In the genomic region with DNA sequence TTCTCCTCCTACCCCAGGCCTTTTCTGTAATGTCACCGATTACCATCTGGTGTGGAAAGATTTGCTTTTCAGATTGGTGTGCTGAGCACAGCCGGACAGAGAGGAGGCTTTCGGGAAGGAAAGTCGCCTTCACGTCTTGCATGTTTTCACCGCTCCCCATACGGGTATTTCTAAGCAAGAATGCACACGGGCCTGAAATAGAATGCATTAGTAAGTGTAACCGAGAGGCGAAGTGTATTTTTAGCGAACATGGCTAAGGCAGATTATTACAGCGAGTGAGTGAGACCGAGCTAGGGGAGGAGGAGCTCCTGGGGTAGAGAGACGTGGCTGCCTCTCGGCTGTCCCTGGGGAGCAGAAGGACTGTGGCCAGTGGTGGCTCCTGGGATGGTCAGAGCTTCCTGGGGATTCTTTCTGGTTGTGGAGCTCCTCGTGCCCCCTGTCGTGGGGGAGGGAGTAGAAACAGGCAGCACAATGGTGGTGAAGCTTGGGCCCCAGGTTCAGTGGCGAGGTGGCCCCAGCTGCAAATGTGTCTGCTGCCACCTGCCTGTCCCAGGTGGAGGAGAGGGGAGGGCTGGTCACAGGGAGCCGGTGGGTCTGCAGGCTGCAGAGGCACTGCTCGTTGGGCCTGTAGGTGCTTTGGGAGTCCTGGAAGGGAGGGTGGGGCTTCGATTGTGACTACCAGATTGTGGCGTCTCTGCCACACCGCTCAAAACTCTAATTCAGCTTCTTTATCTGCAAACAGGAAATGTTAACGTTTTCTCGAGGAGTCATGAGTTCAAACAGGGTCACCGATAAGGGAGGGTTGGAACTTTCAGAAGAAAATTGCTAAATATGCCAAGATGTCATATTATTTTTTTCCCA, we compare ENCODE assay signal across 7 cellular contexts.
DNase-seq lines count a peak whose midpoint lies in the region; ATAC-seq, FAIRE-seq and TF ChIP-seq lines count a peak whose summit lies in the region.

No MANE protein-coding gene starts in this region.

- peak overlapping the region; percentile 26 for H3K4me2 ChIP-seq in GM12878 (ENCODE audit: control insufficient read depth, insufficient read depth)

- H4K20me1 ChIP-seq in GM12878 (ENCODE audit: control insufficient read depth, insufficient read depth) = no peaks in the 10 kb centered on the region

- H3K27ac Mint-ChIP-seq in nephron = peak overlapping the region; percentile 6 to 83 (median 68)

- H3K4me3 Mint-ChIP-seq in nephron = peak overlapping the region in 1 of 3 experiments; percentile 22

- H2AFZ ChIP-seq in GM12878 (ENCODE audit: control insufficient read depth, low read depth, low read length) = peak overlapping the region; percentile 48; the same call in 1 of the 2 replicates

- peaks cover 3% of the 10 kb centered on the region for H3K27me3 Mint-ChIP-seq in nephron (ENCODE audit: low read depth)

- H3K27ac ChIP-seq in GM12878 (ENCODE audit: control insufficient read depth, insufficient read depth) = peak overlapping the region; percentile 76

- peaks cover 3% of the 10 kb centered on the region for H3K79me2 ChIP-seq in GM12878 (ENCODE audit: control insufficient read depth, insufficient read depth, low read length)

- H3K9ac ChIP-seq in GM12878 (ENCODE audit: control insufficient read depth, insufficient read depth, low read length) = peak overlapping the region; percentile 57; the same call in 1 of the 2 replicates

- no peak for FAIRE-seq in GM12878 (lab: Jason Lieb, UNC)

- no peaks in the 10 kb centered on the region for H3K36me3 Mint-ChIP-seq in nephron (ENCODE audit: low read depth)

- peak; percentile 37 for TF ChIP-seq POLR2A in GM12878 (IDR thresholded peaks at IDR 0.05; ENCODE audit: low read depth, low read length)

- TF ChIP-seq CTCF in GM12878 (IDR thresholded peaks at IDR 0.05 in 2 of 3, conservative IDR thresholded peaks at IDR 0.05 in 1 of 3; ENCODE audit: control insufficient read depth in 2 of 3, extremely low read depth in 1 of 3, insufficient read depth in 1 of 3, low read depth in 3 of 3, low read length in 3 of 3) (peak in 2 of 3 experiments; percentile 37 to 56; a peak in 3 of 6 replicates), nephron (IDR thresholded peaks at IDR 0.05; ENCODE audit: unreplicated experiment in 3 of 3) (no peak)

- H3K9me3 Mint-ChIP-seq in nephron = no peaks in the 10 kb centered on the region

- CTCF ChIA-PET in GM12878 (lab: Yijun Ruan, JAX) = interaction anchor here (0.6 to 4.9 kb wide), 19 partner anchors 9 to 290 kb away, joined by 3 to 52 read pairs (median 4); a partner anchor contains a TSS

- TF ChIP-seq EP300 in GM12878 (IDR thresholded peaks at IDR 0.05; ENCODE audit: borderline replicate concordance in 1 of 2, control insufficient read depth in 1 of 2, low read depth in 2 of 2, low read length in 2 of 2) = no peak

- ATAC-seq in GM18519 (IDR thresholded peaks at IDR 0.05; ENCODE audit: low FRiP score, unreplicated experiment) (peak; percentile 81), HG02610 (IDR thresholded peaks at IDR 0.05; ENCODE audit: unreplicated experiment) (peak; percentile 76), GM12878 (peak; percentile 85)

- intact Hi-C loops in GM12878 (cut with micrococcal nuclease; ENCODE audit: unreplicated experiment) = loop anchor here (1.0 to 10.0 kb wide), 3 partner anchors 130 to 221 kb away; no protein-coding TSS in a partner anchor

- H3K9me3 ChIP-seq in GM12878 (replicated peaks; ENCODE audit: control insufficient read depth, insufficient read depth, low read length) = peaks cover 3% of the 10 kb centered on the region; the same call in 1 of the 3 replicates

- peaks cover 38% of the 10 kb centered on the region for H3K4me1 Mint-ChIP-seq in nephron

- H3K27me3 ChIP-seq in GM12878 (replicated peaks in 1 of 2; ENCODE audit: control insufficient read depth in 2 of 2, insufficient read depth in 2 of 2, low read length in 1 of 2) = no peaks in the 10 kb centered on the region

- SMC1A ChIA-PET in GM12878 (lab: Charles Lee; ENCODE audit: uncharacterized antibody, unreplicated experiment) = interaction anchor here (0.6 to 5.8 kb wide), 24 partner anchors 11 to 589 kb away, joined by 3 to 55 read pairs (median 4); no protein-coding TSS in a partner anchor

- WGBS in GM12878 (ENCODE audit: insufficient coverage, insufficient replicate concordance, low lambda C conversion rate, missing lambda C conversion rate) = under 1% methylated on average over 24 of the region's 26 CpGs

- H3K4me1 ChIP-seq in GM12878 (ENCODE audit: control insufficient read depth, insufficient read depth, low read length) = peaks cover 20% of the 10 kb centered on the region

- peak; percentile 31; the same call in 1 of the 2 replicates for TF ChIP-seq RAD21 in GM12878 (IDR thresholded peaks at IDR 0.05; ENCODE audit: insufficient read depth, low read depth, low read length)

- H3K4me3 ChIP-seq in GM12878 = no peak overlapping the region

- POLR2A ChIA-PET in GM12878 (lab: Charles Lee) = interaction anchor here (0.5 to 2.2 kb wide), 8 partner anchors 7 to 565 kb away, joined by 3 to 13 read pairs (median 5); no protein-coding TSS in a partner anchor

- H3K36me3 ChIP-seq in GM12878 (ENCODE audit: control insufficient read depth in 2 of 2, insufficient read depth in 2 of 2, low read length in 1 of 2) = no peaks in the 10 kb centered on the region

- DNase-seq in NCI-H69 (lab: John Stamatoyannopoulos, UW) = peak; percentile 72
- peak; percentile 76 for DNase-seq in GM12878 (ENCODE audit: low read depth, low spot score)
- DNase-seq in epidermal melanocyte (ENCODE audit: insufficient read length, low spot score) = no peak
- DNase-seq in NCI-H524 treated with DMSO at 0.1 percent for 48 hours (lab: John Stamatoyannopoulos, UW) = no peak

- in situ Hi-C loops in GM12878 (cut with MboI) = no loop called here

- no TSS peak for BruUV-seq in GM12878 (replicated peaks; lab: Mats Ljungman, UMichigan)

- RAD21 ChIA-PET in GM12878 (lab: Charles Lee; ENCODE audit: unreplicated experiment) = interaction anchor here (0.6 to 6.9 kb wide), 22 partner anchors 22 to 271 kb away, joined by 3 to 105 read pairs (median 4); a partner anchor contains a TSS

TF ChIP-seq in GM12878, 131 proteins besides CTCF, POLR2A, EP300 and RAD21 (continues in another document):
- TF ChIP-seq CHD1 (IDR thresholded peaks at IDR 0.05; ENCODE audit: low read depth, low read length) = no peak
- no peak for TF ChIP-seq RAD51 (IDR thresholded peaks at IDR 0.05)
- no peak for TF ChIP-seq HDAC6 (IDR thresholded peaks at IDR 0.05; ENCODE audit: unreplicated experiment)
- TF ChIP-seq KLF5 (IDR thresholded peaks at IDR 0.05; ENCODE audit: partially characterized antibody) = peak; percentile 38
- TF ChIP-seq MEF2B (IDR thresholded peaks at IDR 0.05; ENCODE audit: partially characterized antibody, poor library complexity, severe bottlenecking) = peak; percentile 93
- peak; percentile 59 for TF ChIP-seq IKZF1 (conservative IDR thresholded peaks at IDR 0.05)
- peak; percentile 38; the same call in 1 of the 2 replicates for TF ChIP-seq SMC3 (IDR thresholded peaks at IDR 0.05; ENCODE audit: borderline replicate concordance, low read length)
- TF ChIP-seq, protein P1, sequence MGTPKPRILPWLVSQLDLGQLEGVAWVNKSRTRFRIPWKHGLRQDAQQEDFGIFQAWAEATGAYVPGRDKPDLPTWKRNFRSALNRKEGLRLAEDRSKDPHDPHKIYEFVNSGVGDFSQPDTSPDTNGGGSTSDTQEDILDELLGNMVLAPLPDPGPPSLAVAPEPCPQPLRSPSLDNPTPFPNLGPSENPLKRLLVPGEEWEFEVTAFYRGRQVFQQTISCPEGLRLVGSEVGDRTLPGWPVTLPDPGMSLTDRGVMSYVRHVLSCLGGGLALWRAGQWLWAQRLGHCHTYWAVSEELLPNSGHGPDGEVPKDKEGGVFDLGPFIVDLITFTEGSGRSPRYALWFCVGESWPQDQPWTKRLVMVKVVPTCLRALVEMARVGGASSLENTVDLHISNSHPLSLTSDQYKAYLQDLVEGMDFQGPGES (IDR thresholded peaks at IDR 0.05) = no peak
- no peak for TF ChIP-seq SRF (IDR thresholded peaks at IDR 0.05; ENCODE audit: low read depth in 2 of 2, low read length in 2 of 2)
- TF ChIP-seq, protein P2, sequence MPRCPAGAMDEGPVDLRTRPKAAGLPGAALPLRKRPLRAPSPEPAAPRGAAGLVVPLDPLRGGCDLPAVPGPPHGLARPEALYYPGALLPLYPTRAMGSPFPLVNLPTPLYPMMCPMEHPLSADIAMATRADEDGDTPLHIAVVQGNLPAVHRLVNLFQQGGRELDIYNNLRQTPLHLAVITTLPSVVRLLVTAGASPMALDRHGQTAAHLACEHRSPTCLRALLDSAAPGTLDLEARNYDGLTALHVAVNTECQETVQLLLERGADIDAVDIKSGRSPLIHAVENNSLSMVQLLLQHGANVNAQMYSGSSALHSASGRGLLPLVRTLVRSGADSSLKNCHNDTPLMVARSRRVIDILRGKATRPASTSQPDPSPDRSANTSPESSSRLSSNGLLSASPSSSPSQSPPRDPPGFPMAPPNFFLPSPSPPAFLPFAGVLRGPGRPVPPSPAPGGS (IDR thresholded peaks at IDR 0.05; ENCODE audit: borderline replicate concordance, insufficient read depth, low read depth, low read length, poor library complexity, severe bottlenecking) = peak; percentile 66
- peak; percentile 53; the same call in 1 of the 3 replicates for TF ChIP-seq POU2F2 (IDR thresholded peaks at IDR 0.05; ENCODE audit: borderline replicate concordance, low read depth, low read length)
- TF ChIP-seq RUNX3 (IDR thresholded peaks at IDR 0.05; ENCODE audit: low read length) = no peak
- no peak for TF ChIP-seq DPF2 (IDR thresholded peaks at IDR 0.05)
- no peak for TF ChIP-seq CREM (IDR thresholded peaks at IDR 0.05; ENCODE audit: low read depth)
- 0 out of 2 replicates have a peak, but pooled peaks have one; percentile 18 for TF ChIP-seq MTA2 (IDR thresholded peaks at IDR 0.05; ENCODE audit: low read depth)
- TF ChIP-seq HDAC2 (IDR thresholded peaks at IDR 0.05) = no peak
- TF ChIP-seq MYC (IDR thresholded peaks at IDR 0.05; ENCODE audit: insufficient read depth, insufficient read length, insufficient replicate concordance, low read length, severe bottlenecking) = no peak
- TF ChIP-seq HDGF (IDR thresholded peaks at IDR 0.05) = peak; percentile 74; the same call in 1 of the 2 replicates
- TF ChIP-seq TCF12 (IDR thresholded peaks at IDR 0.05; ENCODE audit: low read depth, low read length) = 0 out of 2 replicates have a peak, but pooled peaks have one; percentile 43
- no peak for TF ChIP-seq SREBF2 (IDR thresholded peaks at IDR 0.05; ENCODE audit: low read length)
- no peak for TF ChIP-seq BACH1 (IDR thresholded peaks at IDR 0.05; ENCODE audit: borderline replicate concordance)
- TF ChIP-seq POLR2AphosphoS5 (IDR thresholded peaks at IDR 0.05; ENCODE audit: low read length) = peak; percentile 34; the same call in 1 of the 2 replicates
- 0 out of 2 replicates have a peak, but pooled peaks have one; percentile 21 for TF ChIP-seq TBL1XR1 (IDR thresholded peaks at IDR 0.05; ENCODE audit: low read depth, low read length)
- TF ChIP-seq NBN (IDR thresholded peaks at IDR 0.05) = 0 out of 2 replicates have a peak, but pooled peaks have one; percentile 45

Comparison
In these comparisons a context has a peak if more than half of its experiments do, and no peak if none do; other contexts are left out.
1. DNase-seq: peak in NCI-H69 (single experiment) and GM12878 (single experiment); none in epidermal melanocyte (single experiment) and NCI-H524 treated with DMSO at 0.1 percent for 48 hours (single experiment).
2. CTCF ChIP-seq: peak in GM12878 (2 of 3); none in nephron (0 of 3).
3. Peak in every context shown above with its lines, with median percentiles within 50 percentile points of each other: ATAC-seq.